ENCODE assay signal across 8 cellular contexts in genomic region chr19:36488816-36489138, GRCh38. TPM values are rescaled to one million over a fixed set of nuclear protein-coding genes. Genes with fewer than 3 reads are reported as not detected.
DNase-seq lines count a peak whose midpoint lies in the region; ATAC-seq, FAIRE-seq and TF ChIP-seq lines count a peak whose summit lies in the region.

No MANE protein-coding gene starts in this region.

- peaks cover 43% of the 10 kb centered on the region for H3K4me1 Mint-ChIP-seq in activated T-cell treated with anti-CD3 and anti-CD28 coated beads, Interleukin-2, amount 50 U/mL, for 72 hours (ENCODE audit: low read depth)

- peak overlapping the region; percentile 97 for H3K4me3 ChIP-seq in psoas muscle

- ATAC-seq in activated T-cell treated with anti-CD3 and anti-CD28 coated beads, Interleukin-2, amount 50 U/mL, for 72 hours (replicated peaks in 1 of 2), result peak in 1 of 2 donors; percentile 41
- peak; percentile 17 to 29 (median 22) for ATAC-seq in psoas muscle

- peak overlapping the region; percentile 91 to 93 for H3K4me3 Mint-ChIP-seq in activated T-cell treated with anti-CD3 and anti-CD28 coated beads, Interleukin-2, amount 50 U/mL, for 72 hours

- H3K27me3 Mint-ChIP-seq in activated T-cell treated with anti-CD3 and anti-CD28 coated beads, Interleukin-2, amount 50 U/mL, for 72 hours (ENCODE audit: low read depth), result no peaks in the 10 kb centered on the region

- peaks cover 17 to 38% of the 10 kb centered on the region in 2 donors for H3K36me3 Mint-ChIP-seq in activated T-cell treated with anti-CD3 and anti-CD28 coated beads, Interleukin-2, amount 50 U/mL, for 72 hours (ENCODE audit: insufficient read depth in 2 of 2)

- POLR2A ChIA-PET in HEK293T (lab: Yijun Ruan, JAX), result interaction anchor here (0.5 to 2.3 kb wide), 13 partner anchors 10 to 683 kb away, joined by 3 to 20 read pairs (median 6); partner anchors contain the start of genes ZFP14, ZNF146, ZNF260 and ZNF345

- peak; percentile 21 for DNase-seq in NCI-H2227 (lab: John Stamatoyannopoulos, UW; ENCODE audit: unreplicated experiment)
- no peak for DNase-seq in NCI-H2227 treated with DMSO at 0.1 percent for 48 hours (lab: John Stamatoyannopoulos, UW)
- peak; percentile 23 for DNase-seq in HEK293T (ENCODE audit: extremely low spot score)
- DNase-seq in NCI-H146 treated with DMSO at 0.1 percent for 48 hours (lab: John Stamatoyannopoulos, UW; ENCODE audit: unreplicated experiment), result peak; percentile 45
- DNase-seq in activated T-cell treated with anti-CD3 and anti-CD28 coated beads, Interleukin-2, amount 50 U/mL, for 72 hours, result peak in 1 of 2 donors; percentile 58
- peak; percentile 29 to 33 for DNase-seq in frontal cortex (ENCODE audit: low spot score in 2 of 2)
- peak in 1 of 2 donors; percentile 15 for DNase-seq in psoas muscle
- DNase-seq in DMS153 (lab: John Stamatoyannopoulos, UW), result no peak

- TF ChIP-seq CTCF in psoas muscle (IDR thresholded peaks at IDR 0.05), result no peak

- CTCF ChIA-PET in HEK293T (lab: Yijun Ruan, JAX), result no interaction called here

- 0 to 1% (median 1%) methylated on average over 12 of the region's 12 CpGs for WGBS in psoas muscle, 3 donors

- H3K27ac Mint-ChIP-seq in activated T-cell treated with anti-CD3 and anti-CD28 coated beads, Interleukin-2, amount 50 U/mL, for 72 hours, result peak overlapping the region; percentile 89

- peaks cover 22% of the 10 kb centered on the region for H3K9me3 ChIP-seq in psoas muscle

- no peak for FAIRE-seq in frontal cortex (lab: Jason Lieb, UNC)

- H3K36me3 ChIP-seq in psoas muscle (ENCODE audit: insufficient read depth in 1 of 2, low read depth in 1 of 2), result peaks cover 0 to 8% of the 10 kb centered on the region in 2 donors

- H3K9me3 Mint-ChIP-seq in activated T-cell treated with anti-CD3 and anti-CD28 coated beads, Interleukin-2, amount 50 U/mL, for 72 hours, result peaks cover 5 to 7% of the 10 kb centered on the region in 2 donors

- H3K27me3 ChIP-seq in psoas muscle (ENCODE audit: insufficient read depth in 3 of 3, low read length in 2 of 3), result no peaks in the 10 kb centered on the region

- H3K4me1 ChIP-seq in psoas muscle, result peaks cover 9% of the 10 kb centered on the region

- H3K27ac ChIP-seq in psoas muscle, result peak overlapping the region; percentile 96

- intact Hi-C loops in psoas muscle (cut with DNase I), result loop anchor here in 1 of 2 donors (2.0 kb wide), 1 partner anchor 40 kb away; the partner anchor contains the start of gene ZNF260

TF ChIP-seq in HEK293T, 16 proteins besides CTCF, POLR2A, EP300 and RAD21:
- TF ChIP-seq TARDBP (IDR thresholded peaks at IDR 0.05) (no peak), ELF4 (IDR thresholded peaks at IDR 0.05) (no peak), FOXM1 (IDR thresholded peaks at IDR 0.05; ENCODE audit: borderline replicate concordance) (no peak), SUZ12 (IDR thresholded peaks at IDR 0.05) (no peak), ZNF384 (IDR thresholded peaks at IDR 0.05) (no peak), FOXA1 (IDR thresholded peaks at IDR 0.05) (no peak), FOXK2 (IDR thresholded peaks at IDR 0.05) (no peak), CTBP1 (IDR thresholded peaks at IDR 0.05; ENCODE audit: borderline replicate concordance) (no peak), HDGF (IDR thresholded peaks at IDR 0.05; ENCODE audit: borderline replicate concordance) (no peak), SP1 (IDR thresholded peaks at IDR 0.05) (no peak), BHLHE40 (IDR thresholded peaks at IDR 0.05; ENCODE audit: borderline replicate concordance) (no peak), LEF1 (IDR thresholded peaks at IDR 0.05; ENCODE audit: borderline replicate concordance) (no peak), ARNT (IDR thresholded peaks at IDR 0.05) (no peak), NFRKB (IDR thresholded peaks at IDR 0.05) (no peak), L3MBTL2 (conservative IDR thresholded peaks at IDR 0.05) (no peak), PKNOX1 (IDR thresholded peaks at IDR 0.05) (no peak)

RNA-seq across cellular contexts. Expression of gene ZNF566, which starts 0.6 kb away (rescaled TPM):
- total RNA-seq in activated T-cell treated with anti-CD3 and anti-CD28 coated beads, Interleukin-2, amount 50 U/mL, for 72 hours, result 1 to 10 TPM; 5.8 to 7.8 TPM
- total RNA-seq in frontal cortex, result 72.2 TPM
- total RNA-seq in psoas muscle, result 1 to 10 TPM; 5.2 to 8.0 (median 6.1) TPM
- polyA plus RNA-seq in psoas muscle, result 1 to 10 TPM; 2.4 to 9.0 (median 2.9) TPM

RNA-seq across cellular contexts. Expression of gene ZNF260, which starts 39.3 kb away (rescaled TPM):
- 10 to 100 TPM; 10.1 to 12.2 TPM for total RNA-seq in activated T-cell treated with anti-CD3 and anti-CD28 coated beads, Interleukin-2, amount 50 U/mL, for 72 hours
- total RNA-seq in frontal cortex (34.2 TPM), psoas muscle (1 to 10 TPM; 2.5 to 5.1 (median 3.7) TPM)
- polyA plus RNA-seq in psoas muscle, result 1 to 10 TPM; 1.2 to 5.6 (median 1.9) TPM

Comparison
In these comparisons a context has a peak if more than half of its experiments do, and no peak if none do; other contexts are left out.
1. DNase-seq: peak in NCI-H2227 (single experiment), HEK293T (single experiment), NCI-H146 treated with DMSO at 0.1 percent for 48 hours (single experiment) and frontal cortex (2 of 2); none in NCI-H2227 treated with DMSO at 0.1 percent for 48 hours (single experiment) and DMS153 (single experiment).